In genomic region chr16:71242601-71243000, GRCh38 we compare ENCODE assay signal across 10 cellular contexts. TPM values are rescaled to one million over a fixed set of nuclear protein-coding genes. Genes with fewer than 3 reads are reported as not detected.
"Had no signal": no experiment of that assay in that cellular context is flagged by ENCODE, and none has a peak within 500 bp of the region (broad histone marks: within the 10 kb centered on the region; RNA-seq: fewer than 3 reads in every experiment).

No MANE protein-coding gene starts in this region.

- H3K9ac ChIP-seq: GM23248 had no signal

- H3K4me3 ChIP-seq: GM23248, HAP-1 had no signal

- H3K27ac Mint-ChIP-seq: HFFc6 had no signal

- H3K36me3 Mint-ChIP-seq: IgD-negative memory B cell had no signal

- H3K9me3 ChIP-seq: HAP-1 had no signal

- H3K4me1 Mint-ChIP-seq: IgD-negative memory B cell had no signal

- H3K4me1 ChIP-seq: HAP-1 had no signal

- H3K4me3 Mint-ChIP-seq: HFFc6, IgD-negative memory B cell had no signal

- ATAC-seq: HCT116, HepG2 had no signal

- FAIRE-seq: HepG2 had no signal

- H3K27ac ChIP-seq: GM23248, HL-60 had no signal

- H3K9me3 Mint-ChIP-seq: HFFc6 had no signal

- DNase-seq: GM23248, GOT3, H7, HFFc6, KBM-7 had no signal

- H3K36me3 ChIP-seq: HAP-1 had no signal

RNA-seq across cellular contexts. Expression of gene HYDIN, which starts 12.1 kb away (rescaled TPM):
- total RNA-seq: HepG2 had no signal
